ENCODE assay signal across 8 cellular contexts in genomic region chrX:72713599-72714444, GRCh38. TPM values are rescaled to one million over a fixed set of nuclear protein-coding genes. Genes with fewer than 3 reads are reported as not detected.
DNase-seq lines count a peak whose midpoint lies in the region; ATAC-seq and TF ChIP-seq lines count a peak whose summit lies in the region.
"Not testable (repeated sequence)": the region's sequence is repeated elsewhere in the genome, so short reads cannot be mapped to it uniquely, and the experiment has no call there.

Gene PHKA1 (minus strand): TSS chrX:72714306. CDS start chrX:72713880, 426 bp downstream.

- H3K27me3 ChIP-seq in Caco-2 (replicated peaks; ENCODE audit: control insufficient read depth, insufficient read depth, low read length); WERI-Rb-1 (ENCODE audit: insufficient read depth, low read depth, severe bottlenecking): not testable (repeated sequence)

- not testable (repeated sequence) for H3K9me3 Mint-ChIP-seq in Caco-2 (ENCODE audit: unreplicated experiment); natural killer cell

- H3K27ac Mint-ChIP-seq in Caco-2 (ENCODE audit: unreplicated experiment): peak within 1 kb of the TSS; percentile 74
- not testable (repeated sequence) for H3K27ac Mint-ChIP-seq in natural killer cell

- peak; percentile 85 for ATAC-seq in Right ventricle myocardium superior (ENCODE audit: poor library complexity)
- ATAC-seq in natural killer cell: peak in 1 of 3 donors; percentile 55

- H3K36me3 Mint-ChIP-seq in Caco-2 (ENCODE audit: insufficient read depth, unreplicated experiment); natural killer cell: not testable (repeated sequence)

- H3K9me3 ChIP-seq in Caco-2; WERI-Rb-1 (ENCODE audit: severe bottlenecking): not testable (repeated sequence)

- not testable (repeated sequence) for H3K36me3 ChIP-seq in Caco-2 (ENCODE audit: control insufficient read depth, insufficient read depth, low read length); WERI-Rb-1

- CTCF ChIA-PET in Caco-2 (lab: Charles Lee): not testable (repeated sequence)

- H3K4me3 Mint-ChIP-seq in Caco-2 (ENCODE audit: unreplicated experiment) (peak within 1 kb of the TSS; percentile 80), natural killer cell (peak within 1 kb of the TSS; percentile 78)

- TF ChIP-seq CTCF in Caco-2 (IDR thresholded peaks at IDR 0.05; ENCODE audit: insufficient read depth in 1 of 2, low read depth in 1 of 2, low read length in 1 of 2, severe bottlenecking in 1 of 2, unreplicated experiment in 1 of 2); WERI-Rb-1 (IDR thresholded peaks at IDR 0.05; ENCODE audit: low read depth, low read length); natural killer cell (IDR thresholded peaks at IDR 0.05): not testable (repeated sequence)

- intact Hi-C loops in Caco-2 (cut with micrococcal nuclease; ENCODE audit: unreplicated experiment); Right ventricle myocardium superior (cut with DNase I); natural killer cell (cut with micrococcal nuclease): not testable (repeated sequence)

- H3K4me1 ChIP-seq in Caco-2: not testable (repeated sequence)

- H3K27me3 Mint-ChIP-seq in Caco-2 (ENCODE audit: insufficient read depth, unreplicated experiment): not testable (repeated sequence)
- peaks cover 2 to 30% of the 10 kb centered on the region in 2 donors for H3K27me3 Mint-ChIP-seq in natural killer cell (ENCODE audit: low read depth in 2 of 2)

- BruUV-seq in Caco-2 (replicated peaks; lab: Mats Ljungman, UMichigan): not testable (repeated sequence)

- peak; percentile 35 to 59 for DNase-seq in Caco-2
- DNase-seq in HCEC 1CT: peak; percentile 19
- DNase-seq in NCI-H2107 treated with DMSO at 0.1 percent for 48 hours (lab: John Stamatoyannopoulos, UW; ENCODE audit: unreplicated experiment): peak; percentile 19
- peak; percentile 46 for DNase-seq in WERI-Rb-1
- peak; percentile 59 for DNase-seq in astrocyte of the hippocampus (ENCODE audit: low read depth, low spot score)
- peak; percentile 67 for DNase-seq in Right ventricle myocardium superior
- DNase-seq in natural killer cell: not testable (repeated sequence)
- peak; percentile 20 for DNase-seq in stimulated activated CD8-positive, alpha-beta memory T cell treated with anti-CD3 and anti-CD28 coated beads, Interleukin-4, amount 100 ng/mL, for 24 hours (ENCODE audit: low read depth)

- peak within 1 kb of the TSS; percentile 70 for H3K27ac ChIP-seq in WERI-Rb-1

- POLR2A ChIA-PET in Caco-2 (lab: Charles Lee): not testable (repeated sequence)

- H3K4me1 Mint-ChIP-seq in Caco-2 (ENCODE audit: low read depth, unreplicated experiment); natural killer cell: not testable (repeated sequence)

- H3K4me3 ChIP-seq in Caco-2 (ENCODE audit: low read depth, low read length) (peak within 1 kb of the TSS; percentile 39), WERI-Rb-1 (ENCODE audit: low read depth, low read length) (peak within 1 kb of the TSS; percentile 52)

RNA-seq across cellular contexts. Expression of gene PHKA1, which starts in this region (rescaled TPM):
- total RNA-seq in Caco-2 (2022): 3.8 and 5.1 TPM in 2 replicates
- total RNA-seq in Right ventricle myocardium superior: 16.8 TPM
- total RNA-seq in natural killer cell: under 1 TPM; 0.13 to 0.24 (median 0.16) TPM
